ENCODE assay signal across 29 cellular contexts in the genomic region with DNA sequence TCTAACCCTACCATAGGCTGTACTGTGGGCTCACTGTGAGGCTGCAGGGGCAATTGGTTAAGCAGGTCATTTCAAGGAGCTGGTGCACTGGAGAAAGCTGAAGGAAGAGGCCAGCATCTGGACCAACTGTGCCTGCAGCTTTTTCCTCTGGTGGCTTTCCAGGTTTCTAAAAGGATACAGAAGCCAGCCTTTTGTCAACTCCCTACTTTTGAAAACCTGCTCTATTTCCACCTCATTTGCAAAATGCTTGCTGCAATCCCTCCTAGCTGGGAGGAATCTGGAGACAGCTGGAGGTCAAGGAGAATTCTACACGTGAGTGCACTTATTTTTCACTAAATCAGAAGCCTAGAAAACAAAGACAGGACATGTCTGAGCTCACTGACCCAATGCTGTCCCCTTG.
"Had no signal": no experiment of that assay in that cellular context is flagged by ENCODE, and none has a peak within 500 bp of the region (broad histone marks: within the 10 kb centered on the region; RNA-seq: fewer than 3 reads in every experiment).

No MANE protein-coding gene starts in this region.

- H3K36me3 ChIP-seq: colonic mucosa, ovary, prostate gland, right atrium auricular region, upper lobe of right lung had no signal

- H3K9me3 Mint-ChIP-seq: T-helper 2 cell treated with Interferon-gamma antibody and Interleukin-4, amounts not matched to agents 5 μg/mL and 100 μg/mL, for 36 hours had no signal

- H3K4me1 Mint-ChIP-seq: activated CD4-positive, alpha-beta T cell treated with anti-CD3 and anti-CD28 coated beads for 36 hours; activated CD8-positive, alpha-beta memory T cell treated with anti-CD3 and anti-CD28 coated beads, Interleukin-2, amount 10 ng/mL, durations not matched to agents 7 days and 5 days; activated naive CD4-positive, alpha-beta T cell treated with anti-CD3 and anti-CD28 coated beads, Interleukin-2, amount 50 U/mL, for 24 hours; naive B cell; stimulated activated naive B cell treated with anti-CD40 and anti-IgM and Interleukin-4, amounts not matched to agents 10 μg/mL and 1 μg/mL and 100 μg/mL, for 72 hours had no signal

- H3K4me3 Mint-ChIP-seq: activated CD4-positive, alpha-beta T cell treated with anti-CD3 and anti-CD28 coated beads for 36 hours; activated CD8-positive, alpha-beta memory T cell treated with anti-CD3 and anti-CD28 coated beads, Interleukin-2, amount 10 ng/mL, durations not matched to agents 7 days and 5 days; activated CD8-positive, alpha-beta T cell treated with anti-CD3 and anti-CD28 coated beads, Interleukin-2, amount 10 ng/mL, durations not matched to agents 7 days and 5 days; activated naive CD4-positive, alpha-beta T cell treated with anti-CD3 and anti-CD28 coated beads, Interleukin-2, amount 50 U/mL, for 24 hours; naive B cell; nephron progenitor cell; stimulated activated naive B cell treated with anti-CD40 and anti-IgM and Interleukin-4, amounts not matched to agents 10 μg/mL and 1 μg/mL and 100 μg/mL, for 72 hours; T-helper 2 cell treated with Interferon-gamma antibody and Interleukin-4, amounts not matched to agents 5 μg/mL and 100 μg/mL, for 36 hours had no signal

- H3K27me3 ChIP-seq: colonic mucosa, dorsolateral prefrontal cortex, gastroesophageal sphincter, hepatocyte, ovary, right atrium auricular region, stomach, tibial artery, upper lobe of right lung had no signal

- H3K4me3 ChIP-seq: colonic mucosa, dorsolateral prefrontal cortex, gastroesophageal sphincter, hepatocyte, ovary, prostate gland, right atrium auricular region, smooth muscle cell, stomach, tibial artery, upper lobe of right lung had no signal

- H3K9me3 ChIP-seq: colonic mucosa, gastroesophageal sphincter, ovary, prostate gland, right atrium auricular region, stomach, tibial artery, upper lobe of right lung had no signal

- H3K27ac ChIP-seq: colonic mucosa, dorsolateral prefrontal cortex, gastroesophageal sphincter, hepatocyte, ovary, prostate gland, right atrium auricular region, stomach, tibial artery, upper lobe of right lung had no signal

- DNase-seq: activated CD4-positive, alpha-beta T cell treated with anti-CD3 and anti-CD28 coated beads for 36 hours; activated CD4-positive, CD25-positive, alpha-beta regulatory T cell; activated CD8-positive, alpha-beta memory T cell treated with anti-CD3 and anti-CD28 coated beads, Interleukin-2, amount 10 ng/mL, durations not matched to agents 7 days and 5 days; activated CD8-positive, alpha-beta T cell treated with anti-CD3 and anti-CD28 coated beads, Interleukin-2, amount 10 ng/mL, durations not matched to agents 7 days and 5 days; activated T-cell treated with anti-CD3 and anti-CD28 coated beads, Interleukin-2, amount 50 U/mL, for 48 hours; cerebellar nuclear complex; colonic mucosa; dorsolateral prefrontal cortex; effector memory CD4-positive, alpha-beta T cell; erythroblast; islet precursor cell; mammary epithelial cell; naive B cell; nephron progenitor cell; ovary; stimulated activated CD4-positive, alpha-beta T cell treated with anti-CD3 and anti-CD28 coated beads, Interleukin-15, amount 100 ng/mL, for 24 hours; stimulated activated CD4-positive, alpha-beta T cell treated with anti-CD3 and anti-CD28 coated beads, Interleukin-2, amount 100 ng/mL, for 24 hours; stimulated activated naive B cell treated with anti-CD40 and anti-IgM and Interleukin-4, amounts not matched to agents 10 μg/mL and 1 μg/mL and 100 μg/mL, for 72 hours; stomach; tibial artery; upper lobe of right lung had no signal

- H3K4me1 ChIP-seq: colonic mucosa, gastroesophageal sphincter, prostate gland, right atrium auricular region, stomach, tibial artery, upper lobe of right lung had no signal

- H3K27ac Mint-ChIP-seq: activated CD4-positive, alpha-beta T cell treated with anti-CD3 and anti-CD28 coated beads for 36 hours; activated CD8-positive, alpha-beta memory T cell treated with anti-CD3 and anti-CD28 coated beads, Interleukin-2, amount 10 ng/mL, durations not matched to agents 7 days and 5 days; activated CD8-positive, alpha-beta T cell treated with anti-CD3 and anti-CD28 coated beads, Interleukin-2, amount 10 ng/mL, durations not matched to agents 7 days and 5 days; activated naive CD4-positive, alpha-beta T cell treated with anti-CD3 and anti-CD28 coated beads, Interleukin-2, amount 50 U/mL, for 24 hours; activated T-helper 2 cell treated with anti-CD3 and anti-CD28 coated beads, Interferon-gamma antibody, Interleukin-2, Interleukin-4, amounts not matched to agents 10 μg/mL and 5 μg/mL and 100 μg/mL, durations not matched to agents 14 hours and 24 hours and 36 hours; naive B cell; nephron progenitor cell; stimulated activated naive B cell treated with anti-CD40 and anti-IgM and Interleukin-4, amounts not matched to agents 10 μg/mL and 1 μg/mL and 100 μg/mL, for 72 hours; T-helper 2 cell treated with Interferon-gamma antibody and Interleukin-4, amounts not matched to agents 5 μg/mL and 100 μg/mL, for 36 hours had no signal

- H3K27me3 Mint-ChIP-seq: activated CD4-positive, alpha-beta T cell treated with anti-CD3 and anti-CD28 coated beads for 36 hours; activated CD8-positive, alpha-beta memory T cell treated with anti-CD3 and anti-CD28 coated beads, Interleukin-2, amount 10 ng/mL, durations not matched to agents 7 days and 5 days; activated naive CD4-positive, alpha-beta T cell treated with anti-CD3 and anti-CD28 coated beads, Interleukin-2, amount 50 U/mL, for 24 hours; naive B cell; stimulated activated naive B cell treated with anti-CD40 and anti-IgM and Interleukin-4, amounts not matched to agents 10 μg/mL and 1 μg/mL and 100 μg/mL, for 72 hours had no signal

- H3K36me3 Mint-ChIP-seq: activated naive CD4-positive, alpha-beta T cell treated with anti-CD3 and anti-CD28 coated beads, Interleukin-2, amount 50 U/mL, for 24 hours; naive B cell; stimulated activated naive B cell treated with anti-CD40 and anti-IgM and Interleukin-4, amounts not matched to agents 10 μg/mL and 1 μg/mL and 100 μg/mL, for 72 hours had no signal
